In genomic region chr12:111448266-111448830, GRCh38 we compare ENCODE assay signal across 10 cellular contexts. TPM values are rescaled to one million over a fixed set of nuclear protein-coding genes. Genes with fewer than 3 reads are reported as not detected.
DNase-seq lines count a peak whose midpoint lies in the region; ATAC-seq and TF ChIP-seq lines count a peak whose summit lies in the region.
"Had no signal": no experiment of that assay in that cellular context is flagged by ENCODE, and none has a peak within 500 bp of the region (broad histone marks: within the 10 kb centered on the region; RNA-seq: fewer than 3 reads in every experiment).

No MANE protein-coding gene starts in this region.

- intact Hi-C loops in activated CD4-positive, alpha-beta T cell treated with anti-CD3 and anti-CD28 coated beads for 36 hours (cut with DNase I, micrococcal nuclease) = no loop called here
- intact Hi-C loops in Panc1 (cut with micrococcal nuclease; ENCODE audit: unreplicated experiment) = no loop called here
- intact Hi-C loops in sciatic nerve (cut with DNase I) = no loop called here

- no peak for DNase-seq in activated CD4-positive, alpha-beta T cell treated with anti-CD3 and anti-CD28 coated beads for 36 hours
- no peak for DNase-seq in activated CD4-positive, alpha-beta T cell treated with anti-CD3 and anti-CD28 coated beads for 1 hour
- DNase-seq in Panc1 (ENCODE audit: low read depth, low spot score) (no peak), ecto neural progenitor cell (ENCODE audit: low spot score) (peak; percentile 26), sciatic nerve (ENCODE audit: low spot score) (peak; percentile 31), NCI-H1930 (lab: John Stamatoyannopoulos, UW) (no peak), NCI-H2196 treated with DMSO at 0.1 percent for 48 hours (lab: John Stamatoyannopoulos, UW; ENCODE audit: unreplicated experiment) (no peak)

- in situ Hi-C loops in Panc1 (cut with HindIII; ENCODE audit: low pct_unique_long_range_greater_than_20kb, low sequenced_read_pairs) = no loop called here

- H3K36me3 Mint-ChIP-seq in activated CD4-positive, alpha-beta T cell treated with anti-CD3 and anti-CD28 coated beads for 36 hours (ENCODE audit: low read depth) = peaks cover 54% of the 10 kb centered on the region

- no peak overlapping the region for H3K4me3 Mint-ChIP-seq in activated CD4-positive, alpha-beta T cell treated with anti-CD3 and anti-CD28 coated beads for 36 hours

- no peak for ATAC-seq in activated CD4-positive, alpha-beta T cell treated with anti-CD3 and anti-CD28 coated beads for 36 hours
- ATAC-seq in Panc1 (no peak), sciatic nerve (no peak), GM18909 (IDR thresholded peaks at IDR 0.05; ENCODE audit: poor library complexity, unreplicated experiment) (no peak)

- H3K4me3 ChIP-seq in Panc1 (ENCODE audit: low read depth in 2 of 2, low read length in 2 of 2) = no peak overlapping the region
- H3K4me3 ChIP-seq: uterus had no signal

- CTCF ChIA-PET in activated CD4-positive, alpha-beta T cell treated with anti-CD3 and anti-CD28 coated beads for 36 hours (lab: Charles Lee) = interaction anchor here (0.7 to 24.4 kb wide), 5 partner anchors 31 to 829 kb away, joined by 3 to 890 read pairs (median 5); partner anchors contain the start of gene SH2B3
- CTCF ChIA-PET in Panc1 (lab: Charles Lee) = no interaction called here

- H3K27me3 ChIP-seq in Panc1 (ENCODE audit: control insufficient read depth, insufficient read depth, low read length) = no peaks in the 10 kb centered on the region
- H3K27me3 ChIP-seq: uterus had no signal

- H3K4me1 ChIP-seq in Panc1 (ENCODE audit: control insufficient read depth, insufficient read depth, low read length) = peaks cover 54% of the 10 kb centered on the region

- H3K27me3 Mint-ChIP-seq in activated CD4-positive, alpha-beta T cell treated with anti-CD3 and anti-CD28 coated beads for 36 hours = no peaks in the 10 kb centered on the region

- POLR2A ChIA-PET in activated CD4-positive, alpha-beta T cell treated with anti-CD3 and anti-CD28 coated beads for 36 hours (lab: Charles Lee) = interaction anchor here (1.5 kb wide), 1 partner anchor 13 kb away, joined by 7 read pairs; no protein-coding TSS in a partner anchor
- POLR2A ChIA-PET in Panc1 (lab: Charles Lee) = no interaction called here

- H3K9me3 ChIP-seq in Panc1 (ENCODE audit: control insufficient read depth, insufficient read depth, low read depth, low read length) = no peaks in the 10 kb centered on the region
- H3K9me3 ChIP-seq: uterus had no signal

- peak overlapping the region; percentile 20 for H3K27ac Mint-ChIP-seq in activated CD4-positive, alpha-beta T cell treated with anti-CD3 and anti-CD28 coated beads for 36 hours

- H3K36me3 ChIP-seq in Panc1 (ENCODE audit: control insufficient read depth, insufficient read depth, low read length) = peaks cover 5% of the 10 kb centered on the region; the same call in 1 of the 2 replicates
- H3K36me3 ChIP-seq: uterus had no signal

- TF ChIP-seq CTCF in Panc1 (IDR thresholded peaks at IDR 0.05) = no peak

- peaks cover 49% of the 10 kb centered on the region for H3K4me1 Mint-ChIP-seq in activated CD4-positive, alpha-beta T cell treated with anti-CD3 and anti-CD28 coated beads for 36 hours

- peak overlapping the region; percentile 14; the same call in 1 of the 2 replicates for H3K27ac ChIP-seq in Panc1 (ENCODE audit: low read length)
- H3K27ac ChIP-seq: KMS-11 had no signal

- H3K9me3 Mint-ChIP-seq in activated CD4-positive, alpha-beta T cell treated with anti-CD3 and anti-CD28 coated beads for 36 hours (ENCODE audit: low read depth) = no peaks in the 10 kb centered on the region

- BruUV-seq in Panc1 (replicated peaks; lab: Mats Ljungman, UMichigan) = no TSS peak

RNA-seq across cellular contexts. Expression of gene SH2B3, which starts 42.6 kb away (rescaled TPM):
- 10 to 100 TPM; 29.2 to 32.7 TPM for total RNA-seq in activated CD4-positive, alpha-beta T cell treated with anti-CD3 and anti-CD28 coated beads for 36 hours
- total RNA-seq in Panc1 (2021; ENCODE audit: unreplicated experiment) = 39.6 TPM
- polyA plus RNA-seq in Panc1 (2012; ENCODE audit: insufficient read length) = 25.5 TPM
- total RNA-seq in sciatic nerve = 27.5 TPM

Comparison
In these comparisons a context has a peak if more than half of its experiments do, and no peak if none do; other contexts are left out.
1. DNase-seq: peak in ecto neural progenitor cell (single experiment) and sciatic nerve (single experiment); none in activated CD4-positive, alpha-beta T cell treated with anti-CD3 and anti-CD28 coated beads for 36 hours (single experiment), activated CD4-positive, alpha-beta T cell treated with anti-CD3 and anti-CD28 coated beads for 1 hour (single experiment), Panc1 (single experiment), NCI-H1930 (0 of 2) and NCI-H2196 treated with DMSO at 0.1 percent for 48 hours (single experiment).